In the genomic region with DNA sequence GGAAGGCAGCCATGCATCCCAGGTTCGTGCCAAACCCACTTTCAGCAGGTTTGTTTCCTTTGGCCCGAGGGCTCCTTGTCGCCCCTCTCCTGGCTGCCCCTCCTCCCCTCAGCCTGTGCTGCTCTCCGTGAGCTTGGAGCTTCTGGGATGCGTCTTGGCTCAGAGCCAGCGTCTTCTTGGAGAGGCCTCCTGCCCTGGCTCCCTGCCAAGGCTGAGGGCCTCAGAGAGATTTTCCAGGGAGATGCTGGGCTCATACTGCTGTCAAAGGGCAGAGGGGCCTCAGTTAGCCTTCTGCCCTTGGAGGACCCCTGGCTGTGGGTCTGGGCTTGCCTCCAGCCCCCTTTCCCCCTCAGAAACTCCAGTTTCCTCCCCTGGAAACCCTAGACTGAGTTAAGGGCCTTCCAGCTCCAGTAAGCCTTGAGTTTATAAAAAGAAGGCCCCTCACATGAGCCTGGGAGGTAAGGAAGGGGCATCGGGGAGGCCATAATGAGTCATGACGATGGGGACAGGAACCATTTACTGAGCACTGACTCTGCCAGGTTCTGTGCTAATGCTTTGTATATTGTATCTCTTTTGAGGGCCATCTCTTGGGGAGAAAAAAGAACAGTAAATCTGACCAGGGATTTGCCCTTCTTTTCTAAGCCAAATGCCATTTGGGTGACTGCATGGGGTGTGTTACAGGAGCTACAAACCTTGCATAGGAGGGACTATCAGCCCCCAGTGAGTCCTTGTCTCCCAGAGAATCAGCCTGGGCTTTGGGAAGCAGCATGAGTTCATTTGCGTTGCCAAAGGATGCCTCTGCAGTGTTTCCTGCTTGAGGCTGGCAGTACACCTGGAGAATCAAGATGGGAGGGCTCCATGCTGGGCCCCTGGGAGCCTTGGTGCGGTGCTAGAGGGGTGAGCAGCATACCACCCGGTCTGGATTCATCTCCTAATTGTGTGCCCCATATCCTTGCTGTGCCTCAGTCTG, we compare ENCODE assay signal across 10 cellular contexts. TPM values are rescaled to one million over a fixed set of nuclear protein-coding genes. Genes with fewer than 3 reads are reported as not detected.
DNase-seq lines count a peak whose midpoint lies in the region; ATAC-seq and TF ChIP-seq lines count a peak whose summit lies in the region.
"Had no signal": no experiment of that assay in that cellular context is flagged by ENCODE, and none has a peak within 500 bp of the region (broad histone marks: within the 10 kb centered on the region; RNA-seq: fewer than 3 reads in every experiment).

No MANE protein-coding gene starts in this region.

- TF ChIP-seq CTCF in Calu3 (IDR thresholded peaks at IDR 0.05; ENCODE audit: unreplicated experiment), result no peak

- no peaks in the 10 kb centered on the region for H3K9me3 Mint-ChIP-seq in Calu3 (ENCODE audit: low read depth, unreplicated experiment)

- no peak overlapping the region for H3K4me3 Mint-ChIP-seq in Calu3 (ENCODE audit: low read depth, unreplicated experiment)

- CTCF ChIA-PET in Calu3 (lab: Charles Lee), result no interaction called here

- peaks cover 93% of the 10 kb centered on the region for H3K27me3 Mint-ChIP-seq in Calu3 (ENCODE audit: unreplicated experiment)

- no peaks in the 10 kb centered on the region for H3K36me3 Mint-ChIP-seq in Calu3 (ENCODE audit: insufficient read depth, unreplicated experiment)

- H3K4me1 Mint-ChIP-seq in Calu3 (ENCODE audit: low read depth, unreplicated experiment), result peaks cover 11% of the 10 kb centered on the region

- DNase-seq in Calu3 (peak; percentile 48), NCI-H146 treated with DMSO at 0.1 percent for 48 hours (lab: John Stamatoyannopoulos, UW; ENCODE audit: unreplicated experiment) (peak; percentile 35), SK-N-MC (ENCODE audit: low read depth, low spot score) (peak; percentile 81), iris pigment epithelial cell (ENCODE audit: low read depth) (peak; percentile 21), GM19240 (ENCODE audit: insufficient read length, low spot score) (no peak)
- DNase-seq: MV-4-11 had no signal

- H3K9me3 ChIP-seq in SK-N-MC (ENCODE audit: low read depth, low read length), result no peaks in the 10 kb centered on the region

- peaks cover 94% of the 10 kb centered on the region for H3K36me3 ChIP-seq in SK-N-MC (ENCODE audit: insufficient read depth, low read length)

- BruUV-seq in Calu3 (replicated peaks; lab: Mats Ljungman, UMichigan), result no TSS peak

- H3K27ac Mint-ChIP-seq in Calu3 (ENCODE audit: unreplicated experiment), result no peak overlapping the region

- intact Hi-C loops in Calu3 (cut with micrococcal nuclease; ENCODE audit: unreplicated experiment), result no loop called here

- ATAC-seq in GM21515 (IDR thresholded peaks at IDR 0.05; ENCODE audit: unreplicated experiment), result no peak
- ATAC-seq in HG02885 (IDR thresholded peaks at IDR 0.05; ENCODE audit: poor library complexity, unreplicated experiment), result no peak
- no peak for ATAC-seq in HG03045 (IDR thresholded peaks at IDR 0.05; ENCODE audit: unreplicated experiment)

- peak overlapping the region; percentile 72 for H3K27ac ChIP-seq in SK-N-MC
- H3K27ac ChIP-seq: skin epidermis had no signal

- H3K4me3 ChIP-seq in SK-N-MC, result peak overlapping the region; percentile 38; the same call in 1 of the 2 replicates
- H3K4me3 ChIP-seq: skin epidermis had no signal

- H3K9ac ChIP-seq in SK-N-MC (ENCODE audit: insufficient read length), result peak overlapping the region; percentile 12

RNA-seq across cellular contexts. Expression of gene POLG, which starts 49.3 kb away (rescaled TPM):
- 83.6 and 92.3 TPM in 2 replicates for total RNA-seq in Calu3 (2022)
